1 cellular context compared by ENCODE assay signal in genomic region chr17:20516986-20517385, GRCh38. TPM values are rescaled to one million over a fixed set of nuclear protein-coding genes. Genes with fewer than 3 reads are reported as not detected.
"Had no signal": no experiment of that assay in that cellular context is flagged by ENCODE, and none has a peak within 500 bp of the region (broad histone marks: within the 10 kb centered on the region; RNA-seq: fewer than 3 reads in every experiment).

No MANE protein-coding gene starts in this region.

RNA-seq across cellular contexts. Expression of gene LGALS9B, which starts 49.6 kb away (rescaled TPM):
- total RNA-seq: G401 had no signal
